ENCODE assay signal across 8 cellular contexts in the genomic region with DNA sequence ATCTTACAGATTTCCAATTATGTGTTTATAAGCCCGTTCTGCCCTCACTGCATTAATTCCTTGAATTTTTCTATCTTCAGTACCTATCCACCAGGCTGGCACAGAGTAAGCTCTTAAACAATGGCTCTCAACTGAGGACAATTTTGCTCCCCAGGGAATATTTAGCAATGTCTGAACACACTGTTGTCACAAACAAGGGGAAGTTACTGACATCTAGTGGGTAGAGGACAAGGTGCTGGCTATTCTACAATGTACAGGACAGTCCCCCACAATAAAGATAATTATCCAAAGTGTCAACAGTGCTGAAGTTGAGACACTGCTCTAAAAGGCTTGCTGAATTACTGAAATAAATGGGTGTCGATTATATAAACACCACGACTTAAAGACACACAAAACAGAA. TPM values are rescaled to one million over a fixed set of nuclear protein-coding genes. Genes with fewer than 3 reads are reported as not detected.
DNase-seq lines count a peak whose midpoint lies in the region; ATAC-seq and TF ChIP-seq lines count a peak whose summit lies in the region.

No MANE protein-coding gene starts in this region.

- H3K27ac ChIP-seq in BLaER1 (no peak overlapping the region), ascending aorta (no peak overlapping the region)

- H3K27ac Mint-ChIP-seq in activated CD4-positive, alpha-beta T cell treated with anti-CD3 and anti-CD28 coated beads, Interleukin-2, amount 10 ng/mL, durations not matched to agents 24 days and 14 days: no peak overlapping the region

- no peaks in the 10 kb centered on the region for H3K27me3 Mint-ChIP-seq in activated CD4-positive, alpha-beta T cell treated with anti-CD3 and anti-CD28 coated beads, Interleukin-2, amount 10 ng/mL, durations not matched to agents 24 days and 14 days

- H3K4me3 Mint-ChIP-seq in activated CD4-positive, alpha-beta T cell treated with anti-CD3 and anti-CD28 coated beads, Interleukin-2, amount 10 ng/mL, durations not matched to agents 24 days and 14 days: no peak overlapping the region

- peaks cover 28% of the 10 kb centered on the region for H3K4me1 ChIP-seq in BLaER1
- peaks cover 0 to 14% of the 10 kb centered on the region in 2 donors for H3K4me1 ChIP-seq in ascending aorta

- H3K4me2 ChIP-seq in BLaER1: peak overlapping the region; percentile 21; the same call in 1 of the 2 replicates

- H3K4me1 Mint-ChIP-seq in activated CD4-positive, alpha-beta T cell treated with anti-CD3 and anti-CD28 coated beads, Interleukin-2, amount 10 ng/mL, durations not matched to agents 24 days and 14 days: peaks cover 34% of the 10 kb centered on the region

- no peak overlapping the region for H3K9ac ChIP-seq in BLaER1

- no peak overlapping the region for H3K4me3 ChIP-seq in BLaER1
- H3K4me3 ChIP-seq in epithelial cell of proximal tubule (ENCODE audit: low read depth, low read length): no peak overlapping the region
- no peak overlapping the region for H3K4me3 ChIP-seq in ascending aorta

- intact Hi-C loops in ascending aorta (cut with DNase I): loop anchor here (10.0 kb wide), 1 partner anchor 1471 kb away; the partner anchor contains the start of gene METTL21A
- intact Hi-C loops in activated CD4-positive, alpha-beta T cell treated with anti-CD3 and anti-CD28 coated beads, Interleukin-2, amount 10 ng/mL, durations not matched to agents 24 days and 14 days (cut with micrococcal nuclease): no loop called here

- peaks cover 30% of the 10 kb centered on the region for H3K36me3 Mint-ChIP-seq in activated CD4-positive, alpha-beta T cell treated with anti-CD3 and anti-CD28 coated beads, Interleukin-2, amount 10 ng/mL, durations not matched to agents 24 days and 14 days (ENCODE audit: low read depth)

- H3K27me3 ChIP-seq in BLaER1 (no peaks in the 10 kb centered on the region), ascending aorta (no peaks in the 10 kb centered on the region)

- peak; percentile 40 for ATAC-seq in GM19463 (IDR thresholded peaks at IDR 0.05; ENCODE audit: unreplicated experiment)

- no peaks in the 10 kb centered on the region for H3K9me3 Mint-ChIP-seq in activated CD4-positive, alpha-beta T cell treated with anti-CD3 and anti-CD28 coated beads, Interleukin-2, amount 10 ng/mL, durations not matched to agents 24 days and 14 days

- H4K20me1 ChIP-seq in BLaER1: peaks cover 56% of the 10 kb centered on the region

- DNase-seq in NCI-H146 treated with DMSO at 0.1 percent for 48 hours (lab: John Stamatoyannopoulos, UW; ENCODE audit: unreplicated experiment) (peak; percentile 45), epithelial cell of proximal tubule (ENCODE audit: low read depth) (no peak), ascending aorta (ENCODE audit: low spot score in 2 of 2) (no peak), cerebellar nuclear complex (lab: John Stamatoyannopoulos, UW) (no peak)
- no peak for DNase-seq in activated CD8-positive, alpha-beta memory T cell treated with anti-CD3 and anti-CD28 coated beads for 24 hours
- no peak for DNase-seq in activated CD4-positive, alpha-beta T cell treated with anti-CD3 and anti-CD28 coated beads, Interleukin-2, amount 10 ng/mL, durations not matched to agents 24 days and 14 days

- H3K9me3 ChIP-seq in BLaER1: no peaks in the 10 kb centered on the region
- no peaks in the 10 kb centered on the region for H3K9me3 ChIP-seq in ascending aorta

- TF ChIP-seq CTCF in epithelial cell of proximal tubule (conservative IDR thresholded peaks at IDR 0.05; ENCODE audit: low read depth, low read length): peak; percentile 42
- no peak for TF ChIP-seq CTCF in ascending aorta (IDR thresholded peaks at IDR 0.05)

- peaks cover 59% of the 10 kb centered on the region for H3K36me3 ChIP-seq in BLaER1
- H3K36me3 ChIP-seq in ascending aorta: peaks cover 19 to 20% of the 10 kb centered on the region in 2 donors

RNA-seq across cellular contexts. Expression of gene NDUFS1, which starts 5.0 kb away (rescaled TPM):
- 116 and 133 TPM in 2 replicates for total RNA-seq in epithelial cell of proximal tubule
- 16.4 TPM for total RNA-seq in ascending aorta
- total RNA-seq in activated CD4-positive, alpha-beta T cell treated with anti-CD3 and anti-CD28 coated beads, Interleukin-2, amount 10 ng/mL, durations not matched to agents 24 days and 14 days: 81.5 and 82.6 TPM in 2 replicates

RNA-seq across cellular contexts. Expression of gene EEF1B2, which starts 5.5 kb away (rescaled TPM):
- 626 and 728 TPM in 2 replicates for total RNA-seq in epithelial cell of proximal tubule
- total RNA-seq in ascending aorta: 229 TPM
- 761 and 768 TPM in 2 replicates for total RNA-seq in activated CD4-positive, alpha-beta T cell treated with anti-CD3 and anti-CD28 coated beads, Interleukin-2, amount 10 ng/mL, durations not matched to agents 24 days and 14 days
